ENCODE assay signal across 8 cellular contexts in the genomic region with DNA sequence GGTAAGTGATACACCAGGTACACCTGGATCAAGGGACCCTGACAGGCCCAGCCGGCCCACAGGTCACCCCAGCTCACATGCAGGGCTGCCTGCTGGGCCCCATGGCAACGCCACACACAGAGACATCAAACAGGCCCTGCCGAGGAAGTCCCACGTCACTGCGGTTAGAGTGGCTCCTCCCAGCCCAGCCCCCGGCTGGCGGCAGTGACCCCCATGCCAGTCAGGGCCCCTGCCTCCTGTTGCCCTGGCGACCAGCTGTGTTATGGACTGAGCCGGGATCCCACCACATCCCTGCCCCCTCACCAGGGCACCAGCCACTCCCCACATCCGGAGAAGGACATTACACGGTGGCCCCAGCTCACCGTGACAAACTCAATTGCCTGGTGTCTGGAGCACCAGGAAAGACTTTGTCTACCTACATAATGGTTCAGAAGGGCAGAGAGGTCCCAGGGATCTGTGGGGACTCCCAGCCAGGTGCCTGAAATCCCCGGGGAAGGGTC. TPM values are rescaled to one million over a fixed set of nuclear protein-coding genes. Genes with fewer than 3 reads are reported as not detected.
DNase-seq lines count a peak whose midpoint lies in the region; ATAC-seq and TF ChIP-seq lines count a peak whose summit lies in the region.

No MANE protein-coding gene starts in this region.

- H3K27me3 ChIP-seq in right lobe of liver = no peaks in the 10 kb centered on the region

- H3K27ac ChIP-seq in cingulate gyrus (ENCODE audit: low read depth, low read length) (peak overlapping the region; percentile 99), right lobe of liver (peak overlapping the region; percentile 88 to 99 (median 93))

- TF ChIP-seq CTCF in GM10248 (IDR thresholded peaks at IDR 0.05; ENCODE audit: control extremely low read depth, extremely low read depth, low read depth, missing control alignments) = no peak
- no peak for TF ChIP-seq CTCF in right lobe of liver (IDR thresholded peaks at IDR 0.05)

- no peaks in the 10 kb centered on the region for H3K4me1 ChIP-seq in right lobe of liver

- intact Hi-C loops in right lobe of liver (cut with DNase I) = no loop called here

- ATAC-seq in right lobe of liver = peak; percentile 14 to 50 (median 36)

- H3K9me3 ChIP-seq in right lobe of liver = no peaks in the 10 kb centered on the region

- CTCF ChIA-PET in GM10248 (lab: Yijun Ruan, JAX) = interaction anchor here (1.2 to 9.3 kb wide), 3 partner anchors 10 to 15 kb away, joined by 4 to 90 read pairs (median 7); no protein-coding TSS in a partner anchor

- H3K36me3 ChIP-seq in right lobe of liver = no peaks in the 10 kb centered on the region

- no peak overlapping the region for H3K4me3 ChIP-seq in right lobe of liver

- 22% methylated on average over 6 of the region's 13 CpGs for WGBS in right lobe of liver (ENCODE audit: insufficient coverage, low coverage, low lambda C conversion rate, missing lambda C conversion rate)

- no peak for TF ChIP-seq POLR2A in right lobe of liver (IDR thresholded peaks at IDR 0.05)

- DNase-seq in GM10248 (ENCODE audit: extremely low spot score) (peak; percentile 92), HCEC 1CT (peak; percentile 78), NCI-H1417 treated with DMSO at 0.1 percent for 48 hours (lab: John Stamatoyannopoulos, UW) (peak; percentile 27), right lobe of liver (peak; percentile 72 to 89 (median 79)), NCI-H1694 treated with DMSO at 0.1 percent for 48 hours (lab: John Stamatoyannopoulos, UW) (no peak)
- peak; percentile 77 to 87 for DNase-seq in activated CD4-positive, alpha-beta T cell treated with anti-CD3 and anti-CD28 coated beads for 24 hours (ENCODE audit: low read depth in 2 of 2)
- peak; percentile 80 to 94 (median 86) for DNase-seq in stimulated activated CD4-positive, alpha-beta T cell treated with anti-CD3 and anti-CD28 coated beads, TNF-alpha, amount 100 ng/mL, for 24 hours (ENCODE audit: low read depth in 3 of 3)

- POLR2A ChIA-PET in GM10248 (lab: Yijun Ruan, JAX) = interaction anchor here (0.5 to 2.8 kb wide), 8 partner anchors 10 to 694 kb away, joined by 3 to 23 read pairs (median 4); a partner anchor contains a TSS

RNA-seq across cellular contexts. Expression of a gene that starts 30.4 kb away (rescaled TPM):
- not detected for total RNA-seq in right lobe of liver

RNA-seq across cellular contexts. Expression of a gene that starts 51.3 kb away (rescaled TPM):
- total RNA-seq in right lobe of liver = 1 to 10 TPM in 5 of 6 experiments, under 1 TPM in 1; 0.98 to 3.7 (median 1.7) TPM

RNA-seq across cellular contexts. Expression of a gene that starts 59.3 kb away (rescaled TPM):
- 1 to 10 TPM in 4 of 6 experiments, under 1 TPM in 2; 0.34 to 3.7 (median 1.2) TPM for total RNA-seq in right lobe of liver

RNA-seq across cellular contexts. Expression of a gene that starts 59.4 kb away (rescaled TPM):
- 10 to 100 TPM; 16.5 to 29.8 (median 18.1) TPM for total RNA-seq in right lobe of liver
